Comparison of ENCODE assay signal across 19 cellular contexts in genomic region chr15:36130641-36131310, GRCh38.
"Had no signal": no experiment of that assay in that cellular context is flagged by ENCODE, and none has a peak within 500 bp of the region (broad histone marks: within the 10 kb centered on the region; RNA-seq: fewer than 3 reads in every experiment).

No MANE protein-coding gene starts in this region.

- H3K9me3 ChIP-seq: prostate gland, thoracic aorta, upper lobe of right lung had no signal

- DNase-seq: activated CD4-positive, alpha-beta T cell treated with anti-CD3 and anti-CD28 coated beads for 4 hours; activated CD4-positive, alpha-beta T cell treated with anti-CD3 and anti-CD28 coated beads, Interleukin-2, amount 50 U/mL, for 48 hours; activated CD4-positive, CD25-positive, alpha-beta regulatory T cell; activated CD8-positive, alpha-beta memory T cell treated with anti-CD3 and anti-CD28 coated beads, Interleukin-2, amount 50 U/mL, for 48 hours; activated naive CD4-positive, alpha-beta T cell treated with anti-CD3 and anti-CD28 coated beads, Interleukin-2, amount 10 ng/mL, durations not matched to agents 7 days and 5 days; activated T-cell treated with anti-CD3 and anti-CD28 coated beads, Interleukin-2, amount 50 U/mL, for 4 hours; effector CD4-positive, alpha-beta T cell; midbrain; natural killer cell; stimulated activated CD4-positive, alpha-beta T cell treated with anti-CD3 and anti-CD28 coated beads, Interleukin-4, amount 100 ng/mL, for 1 hour; stimulated activated naive CD4-positive, alpha-beta T cell treated with Interleukin-2 at 50 U/mL for 16 hours; T1000; upper lobe of right lung had no signal

- H3K4me3 ChIP-seq: lung, prostate gland, thoracic aorta, upper lobe of right lung had no signal

- H3K27me3 ChIP-seq: upper lobe of right lung had no signal

- H3K9me3 Mint-ChIP-seq: activated naive CD4-positive, alpha-beta T cell treated with anti-CD3 and anti-CD28 coated beads, Interleukin-2, amount 10 ng/mL, durations not matched to agents 7 days and 5 days; activated T-cell treated with anti-CD3 and anti-CD28 coated beads, Interleukin-2, amount 50 U/mL, for 4 hours had no signal

- H3K4me1 ChIP-seq: prostate gland, upper lobe of right lung had no signal

- H3K4me3 Mint-ChIP-seq: activated naive CD4-positive, alpha-beta T cell treated with anti-CD3 and anti-CD28 coated beads, Interleukin-2, amount 10 ng/mL, durations not matched to agents 7 days and 5 days; activated T-cell treated with anti-CD3 and anti-CD28 coated beads, Interleukin-2, amount 50 U/mL, for 4 hours; dendritic cell treated with granulocyte-macrophage colony-stimulating factor and Interleukin-4, amounts not matched to agents 40 ng/mL and 50 ng/mL, for 4 days; natural killer cell; T-helper 1 cell treated with Interleukin-12 subunit alpha and Interleukin-12 subunit beta and Interleukin-4 antibody, amounts not matched to agents 30 μg/mL and 1 μg/mL, for 36 hours had no signal

- ATAC-seq: activated T-cell treated with anti-CD3 and anti-CD28 coated beads, Interleukin-2, amount 50 U/mL, for 4 hours; left lobe of liver; natural killer cell; upper lobe of right lung had no signal

- H3K4me1 Mint-ChIP-seq: activated naive CD4-positive, alpha-beta T cell treated with anti-CD3 and anti-CD28 coated beads, Interleukin-2, amount 10 ng/mL, durations not matched to agents 7 days and 5 days; natural killer cell had no signal

- H3K27ac Mint-ChIP-seq: activated naive CD4-positive, alpha-beta T cell treated with anti-CD3 and anti-CD28 coated beads, Interleukin-2, amount 10 ng/mL, durations not matched to agents 7 days and 5 days; dendritic cell treated with granulocyte-macrophage colony-stimulating factor and Interleukin-4, amounts not matched to agents 40 ng/mL and 50 ng/mL, for 4 days; natural killer cell; T-helper 1 cell treated with Interleukin-12 subunit alpha and Interleukin-12 subunit beta and Interleukin-4 antibody, amounts not matched to agents 30 μg/mL and 1 μg/mL, for 36 hours had no signal

- H3K27ac ChIP-seq: prostate gland, thoracic aorta, upper lobe of right lung had no signal

- H3K36me3 ChIP-seq: prostate gland, thoracic aorta, upper lobe of right lung had no signal

- H3K36me3 Mint-ChIP-seq: activated naive CD4-positive, alpha-beta T cell treated with anti-CD3 and anti-CD28 coated beads, Interleukin-2, amount 10 ng/mL, durations not matched to agents 7 days and 5 days; natural killer cell had no signal

- H3K27me3 Mint-ChIP-seq: activated naive CD4-positive, alpha-beta T cell treated with anti-CD3 and anti-CD28 coated beads, Interleukin-2, amount 10 ng/mL, durations not matched to agents 7 days and 5 days; dendritic cell treated with granulocyte-macrophage colony-stimulating factor and Interleukin-4, amounts not matched to agents 40 ng/mL and 50 ng/mL, for 4 days had no signal
